In genomic region chr16:81767987-81768592, GRCh38 we compare ENCODE assay signal across 1 cellular context.
TF ChIP-seq lines count a peak whose summit lies in the region.

No MANE protein-coding gene starts in this region.

TF ChIP-seq in HepG2, 621 proteins besides CTCF, POLR2A, EP300 and RAD21 (continued from another document and continues in another):
- TF ChIP-seq CEBPG (CRISPR knock-in tag; IDR thresholded peaks at IDR 0.05) = no peak; the same call in none of the 2 replicates
- no peak for TF ChIP-seq SMAD9 (CRISPR knock-in tag; IDR thresholded peaks at IDR 0.05)
- TF ChIP-seq ZBTB20 (CRISPR knock-in tag; IDR thresholded peaks at IDR 0.05; ENCODE audit: borderline replicate concordance, low read depth) = peak; percentile 69; the same call in 1 of the 2 replicates
- TF ChIP-seq NFKB2 (CRISPR knock-in tag; IDR thresholded peaks at IDR 0.05; ENCODE audit: borderline replicate concordance) = 0 out of 2 replicates have a peak, but pooled peaks have one; percentile 35
- peak; percentile 81 for TF ChIP-seq FOXO1 (CRISPR knock-in tag; IDR thresholded peaks at IDR 0.05)
- TF ChIP-seq IRX3 (CRISPR knock-in tag; IDR thresholded peaks at IDR 0.05; ENCODE audit: borderline replicate concordance, low read depth) = no peak
- TF ChIP-seq STAT6 (CRISPR knock-in tag; IDR thresholded peaks at IDR 0.05; ENCODE audit: borderline replicate concordance) = 0 out of 2 replicates have a peak, but pooled peaks have one; percentile 45
- TF ChIP-seq NR0B2 (CRISPR knock-in tag; IDR thresholded peaks at IDR 0.05) = no peak
- 0 out of 2 replicates have a peak, but pooled peaks have one; percentile 43 for TF ChIP-seq HOXD1 (CRISPR knock-in tag; IDR thresholded peaks at IDR 0.05)
- TF ChIP-seq, protein P1, sequence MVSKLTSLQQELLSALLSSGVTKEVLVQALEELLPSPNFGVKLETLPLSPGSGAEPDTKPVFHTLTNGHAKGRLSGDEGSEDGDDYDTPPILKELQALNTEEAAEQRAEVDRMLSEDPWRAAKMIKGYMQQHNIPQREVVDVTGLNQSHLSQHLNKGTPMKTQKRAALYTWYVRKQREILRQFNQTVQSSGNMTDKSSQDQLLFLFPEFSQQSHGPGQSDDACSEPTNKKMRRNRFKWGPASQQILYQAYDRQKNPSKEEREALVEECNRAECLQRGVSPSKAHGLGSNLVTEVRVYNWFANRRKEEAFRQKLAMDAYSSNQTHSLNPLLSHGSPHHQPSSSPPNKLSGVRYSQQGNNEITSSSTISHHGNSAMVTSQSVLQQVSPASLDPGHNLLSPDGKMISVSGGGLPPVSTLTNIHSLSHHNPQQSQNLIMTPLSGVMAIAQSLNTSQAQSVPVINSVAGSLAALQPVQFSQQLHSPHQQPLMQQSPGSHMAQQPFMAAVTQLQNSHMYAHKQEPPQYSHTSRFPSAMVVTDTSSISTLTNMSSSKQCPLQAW (CRISPR knock-in tag; IDR thresholded peaks at IDR 0.05) = peak; percentile 65; the same call in 1 of the 2 replicates
- TF ChIP-seq MTA1 (CRISPR knock-in tag; IDR thresholded peaks at IDR 0.05; ENCODE audit: borderline replicate concordance) = 0 out of 2 replicates have a peak, but pooled peaks have one; percentile 22
- no peak for TF ChIP-seq CHD4 (IDR thresholded peaks at IDR 0.05; ENCODE audit: borderline replicate concordance, low read length)
- TF ChIP-seq ZNF367 (CRISPR knock-in tag; IDR thresholded peaks at IDR 0.05; ENCODE audit: borderline replicate concordance) = 0 out of 2 replicates have a peak, but pooled peaks have one; percentile 67
- no peak for TF ChIP-seq ASH2L (IDR thresholded peaks at IDR 0.05; ENCODE audit: insufficient read length, low read depth, low read length)
- TF ChIP-seq SMYD3 (CRISPR knock-in tag; IDR thresholded peaks at IDR 0.05) = peak; percentile 68; the same call in 1 of the 2 replicates
- TF ChIP-seq, protein P2, sequence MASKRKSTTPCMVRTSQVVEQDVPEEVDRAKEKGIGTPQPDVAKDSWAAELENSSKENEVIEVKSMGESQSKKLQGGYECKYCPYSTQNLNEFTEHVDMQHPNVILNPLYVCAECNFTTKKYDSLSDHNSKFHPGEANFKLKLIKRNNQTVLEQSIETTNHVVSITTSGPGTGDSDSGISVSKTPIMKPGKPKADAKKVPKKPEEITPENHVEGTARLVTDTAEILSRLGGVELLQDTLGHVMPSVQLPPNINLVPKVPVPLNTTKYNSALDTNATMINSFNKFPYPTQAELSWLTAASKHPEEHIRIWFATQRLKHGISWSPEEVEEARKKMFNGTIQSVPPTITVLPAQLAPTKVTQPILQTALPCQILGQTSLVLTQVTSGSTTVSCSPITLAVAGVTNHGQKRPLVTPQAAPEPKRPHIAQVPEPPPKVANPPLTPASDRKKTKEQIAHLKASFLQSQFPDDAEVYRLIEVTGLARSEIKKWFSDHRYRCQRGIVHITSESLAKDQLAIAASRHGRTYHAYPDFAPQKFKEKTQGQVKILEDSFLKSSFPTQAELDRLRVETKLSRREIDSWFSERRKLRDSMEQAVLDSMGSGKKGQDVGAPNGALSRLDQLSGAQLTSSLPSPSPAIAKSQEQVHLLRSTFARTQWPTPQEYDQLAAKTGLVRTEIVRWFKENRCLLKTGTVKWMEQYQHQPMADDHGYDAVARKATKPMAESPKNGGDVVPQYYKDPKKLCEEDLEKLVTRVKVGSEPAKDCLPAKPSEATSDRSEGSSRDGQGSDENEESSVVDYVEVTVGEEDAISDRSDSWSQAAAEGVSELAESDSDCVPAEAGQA (IDR thresholded peaks at IDR 0.05; ENCODE audit: low read depth) = no peak
- TF ChIP-seq, protein P2 (CRISPR knock-in tag; IDR thresholded peaks at IDR 0.05; ENCODE audit: borderline replicate concordance) = 0 out of 2 replicates have a peak, but pooled peaks have one; percentile 56
- no peak for TF ChIP-seq ZNF776 (CRISPR knock-in tag; IDR thresholded peaks at IDR 0.05)
- TF ChIP-seq, protein P3, sequence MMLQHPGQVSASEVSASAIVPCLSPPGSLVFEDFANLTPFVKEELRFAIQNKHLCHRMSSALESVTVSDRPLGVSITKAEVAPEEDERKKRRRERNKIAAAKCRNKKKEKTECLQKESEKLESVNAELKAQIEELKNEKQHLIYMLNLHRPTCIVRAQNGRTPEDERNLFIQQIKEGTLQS (CRISPR knock-in tag; IDR thresholded peaks at IDR 0.05) = no peak
- no peak for TF ChIP-seq ZNF850 (CRISPR knock-in tag; conservative IDR thresholded peaks at IDR 0.05)
- TF ChIP-seq NCOA1 (CRISPR knock-in tag; IDR thresholded peaks at IDR 0.05) = no peak
- TF ChIP-seq, protein P4, sequence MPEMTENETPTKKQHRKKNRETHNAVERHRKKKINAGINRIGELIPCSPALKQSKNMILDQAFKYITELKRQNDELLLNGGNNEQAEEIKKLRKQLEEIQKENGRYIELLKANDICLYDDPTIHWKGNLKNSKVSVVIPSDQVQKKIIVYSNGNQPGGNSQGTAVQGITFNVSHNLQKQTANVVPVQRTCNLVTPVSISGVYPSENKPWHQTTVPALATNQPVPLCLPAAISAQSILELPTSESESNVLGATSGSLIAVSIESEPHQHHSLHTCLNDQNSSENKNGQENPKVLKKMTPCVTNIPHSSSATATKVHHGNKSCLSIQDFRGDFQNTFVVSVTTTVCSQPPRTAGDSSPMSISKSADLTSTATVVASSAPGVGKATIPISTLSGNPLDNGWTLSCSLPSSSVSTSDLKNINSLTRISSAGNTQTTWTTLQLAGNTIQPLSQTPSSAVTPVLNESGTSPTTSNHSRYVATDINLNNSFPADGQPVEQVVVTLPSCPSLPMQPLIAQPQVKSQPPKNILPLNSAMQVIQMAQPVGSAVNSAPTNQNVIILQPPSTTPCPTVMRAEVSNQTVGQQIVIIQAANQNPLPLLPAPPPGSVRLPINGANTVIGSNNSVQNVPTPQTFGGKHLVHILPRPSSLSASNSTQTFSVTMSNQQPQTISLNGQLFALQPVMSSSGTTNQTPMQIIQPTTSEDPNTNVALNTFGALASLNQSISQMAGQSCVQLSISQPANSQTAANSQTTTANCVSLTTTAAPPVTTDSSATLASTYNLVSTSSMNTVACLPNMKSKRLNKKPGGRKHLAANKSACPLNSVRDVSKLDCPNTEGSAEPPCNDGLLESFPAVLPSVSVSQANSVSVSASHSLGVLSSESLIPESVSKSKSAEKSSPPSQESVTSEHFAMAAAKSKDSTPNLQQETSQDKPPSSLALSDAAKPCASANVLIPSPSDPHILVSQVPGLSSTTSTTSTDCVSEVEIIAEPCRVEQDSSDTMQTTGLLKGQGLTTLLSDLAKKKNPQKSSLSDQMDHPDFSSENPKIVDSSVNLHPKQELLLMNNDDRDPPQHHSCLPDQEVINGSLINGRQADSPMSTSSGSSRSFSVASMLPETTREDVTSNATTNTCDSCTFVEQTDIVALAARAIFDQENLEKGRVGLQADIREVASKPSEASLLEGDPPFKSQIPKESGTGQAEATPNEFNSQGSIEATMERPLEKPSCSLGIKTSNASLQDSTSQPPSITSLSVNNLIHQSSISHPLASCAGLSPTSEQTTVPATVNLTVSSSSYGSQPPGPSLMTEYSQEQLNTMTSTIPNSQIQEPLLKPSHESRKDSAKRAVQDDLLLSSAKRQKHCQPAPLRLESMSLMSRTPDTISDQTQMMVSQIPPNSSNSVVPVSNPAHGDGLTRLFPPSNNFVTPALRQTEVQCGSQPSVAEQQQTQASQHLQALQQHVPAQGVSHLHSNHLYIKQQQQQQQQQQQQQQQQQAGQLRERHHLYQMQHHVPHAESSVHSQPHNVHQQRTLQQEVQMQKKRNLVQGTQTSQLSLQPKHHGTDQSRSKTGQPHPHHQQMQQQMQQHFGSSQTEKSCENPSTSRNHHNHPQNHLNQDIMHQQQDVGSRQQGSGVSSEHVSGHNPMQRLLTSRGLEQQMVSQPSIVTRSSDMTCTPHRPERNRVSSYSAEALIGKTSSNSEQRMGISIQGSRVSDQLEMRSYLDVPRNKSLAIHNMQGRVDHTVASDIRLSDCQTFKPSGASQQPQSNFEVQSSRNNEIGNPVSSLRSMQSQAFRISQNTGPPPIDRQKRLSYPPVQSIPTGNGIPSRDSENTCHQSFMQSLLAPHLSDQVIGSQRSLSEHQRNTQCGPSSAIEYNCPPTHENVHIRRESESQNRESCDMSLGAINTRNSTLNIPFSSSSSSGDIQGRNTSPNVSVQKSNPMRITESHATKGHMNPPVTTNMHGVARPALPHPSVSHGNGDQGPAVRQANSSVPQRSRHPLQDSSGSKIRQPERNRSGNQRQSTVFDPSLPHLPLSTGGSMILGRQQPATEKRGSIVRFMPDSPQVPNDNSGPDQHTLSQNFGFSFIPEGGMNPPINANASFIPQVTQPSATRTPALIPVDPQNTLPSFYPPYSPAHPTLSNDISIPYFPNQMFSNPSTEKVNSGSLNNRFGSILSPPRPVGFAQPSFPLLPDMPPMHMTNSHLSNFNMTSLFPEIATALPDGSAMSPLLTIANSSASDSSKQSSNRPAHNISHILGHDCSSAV (CRISPR knock-in tag; IDR thresholded peaks at IDR 0.05; ENCODE audit: borderline replicate concordance) = no peak
- TF ChIP-seq, protein P5, sequence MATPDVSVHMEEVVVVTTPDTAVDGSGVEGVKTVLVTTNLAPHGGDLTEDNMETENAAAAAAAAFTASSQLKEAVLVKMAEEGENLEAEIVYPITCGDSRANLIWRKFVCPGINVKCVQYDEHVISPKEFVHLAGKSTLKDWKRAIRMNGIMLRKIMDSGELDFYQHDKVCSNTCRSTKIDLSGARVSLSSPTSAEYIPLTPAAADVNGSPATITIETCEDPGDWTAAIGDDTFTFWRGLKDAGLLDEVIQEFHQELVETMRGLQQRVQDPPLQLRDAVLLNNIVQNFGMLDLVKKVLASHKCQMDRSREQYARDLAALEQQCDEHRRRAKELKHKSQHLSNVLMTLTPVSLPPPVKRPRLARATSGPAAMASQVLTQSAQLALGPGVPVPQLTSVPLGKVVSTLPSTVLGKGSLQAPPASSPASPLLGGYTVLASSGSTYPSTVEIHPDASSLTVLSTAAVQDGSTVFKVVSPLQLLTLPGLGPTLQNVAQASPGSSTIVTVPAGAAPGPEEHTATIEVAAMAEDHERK (CRISPR knock-in tag; IDR thresholded peaks at IDR 0.05; ENCODE audit: low read depth) = no peak
- TF ChIP-seq SP5 (CRISPR knock-in tag; IDR thresholded peaks at IDR 0.05; ENCODE audit: borderline replicate concordance, low read depth) = peak; percentile 63; the same call in 1 of the 2 replicates
